In genomic region chr7:18444856-18445255, GRCh38 we compare ENCODE assay signal across 20 cellular contexts.
"Had no signal": no experiment of that assay in that cellular context is flagged by ENCODE, and none has a peak within 500 bp of the region (broad histone marks: within the 10 kb centered on the region; RNA-seq: fewer than 3 reads in every experiment).

No MANE protein-coding gene starts in this region.

- FAIRE-seq: K562 had no signal

- H3K27me3 Mint-ChIP-seq: IgD-negative memory B cell, T-helper 17 cell had no signal

- H3K4me2 ChIP-seq: KMS-11 had no signal

- H3K36me3 Mint-ChIP-seq: IgD-negative memory B cell had no signal

- DNase-seq: Kasumi-1, MM.1S, NCI-H1092 treated with DMSO at 0.1 percent for 48 hours, NCI-H1436, NCI-H187, NCI-H2029, NCI-H2081 treated with DMSO at 0.1 percent for 48 hours, NCI-H2171, NCI-H446, NCI-H510A, NCI-H524 treated with DMSO at 0.1 percent for 48 hours, NCI-H774, Right ventricle myocardium superior, RPMI8226, T-helper 1 cell, T-helper 17 cell had no signal

- H3K4me1 Mint-ChIP-seq: T-helper 17 cell had no signal

- ATAC-seq: K562, SK-N-SH treated with all-trans-retinoic acid at 6 μM for 48 hours, T-helper 17 cell had no signal

- H3K9ac ChIP-seq: KMS-11 had no signal

- H3K4me3 ChIP-seq: K562 had no signal

- H3K9me3 Mint-ChIP-seq: IgD-negative memory B cell had no signal

- H3K27ac Mint-ChIP-seq: IgD-negative memory B cell, T-helper 17 cell had no signal

- H3K27ac ChIP-seq: KMS-11 had no signal

- H3K4me3 Mint-ChIP-seq: IgD-negative memory B cell, T-helper 17 cell had no signal
